In genomic region chr9:136946228-136946892, GRCh38 we compare ENCODE assay signal across 28 cellular contexts. TPM values are rescaled to one million over a fixed set of nuclear protein-coding genes. Genes with fewer than 3 reads are reported as not detected.
A peak's percentile ranks its signal among the peaks of the same experiment; 100 is the strongest.
DNase-seq lines count a peak whose midpoint lies in the region; ATAC-seq and TF ChIP-seq lines count a peak whose summit lies in the region.
"Had no signal": no experiment of that assay in that cellular context is flagged by ENCODE, and none has a peak within 500 bp of the region (broad histone marks: within the 10 kb centered on the region; RNA-seq: fewer than 3 reads in every experiment).

No MANE protein-coding gene starts in this region.

- peak overlapping the region; percentile 41 for H2BK12ac ChIP-seq in neuronal stem cell (ENCODE audit: low read length)

- peak overlapping the region; percentile 38 for H3K14ac ChIP-seq in neuronal stem cell (ENCODE audit: low read length)

- H3K36me3 ChIP-seq in neuronal stem cell (replicated peaks in 1 of 2; ENCODE audit: control insufficient read depth in 2 of 2, insufficient read depth in 2 of 2, low read length in 2 of 2) = peaks cover 17 to 21% of the 10 kb centered on the region in 2 donors

- WGBS in neuronal stem cell (ENCODE audit: extremely low coverage in 2 of 2, insufficient read length in 2 of 2, insufficient replicate concordance in 1 of 2), 2 donors = no CpG with 5 or more reads among the region's 24 CpGs

- H3K23ac ChIP-seq in neuronal stem cell (ENCODE audit: low read depth, low read length, poor library complexity) = peak overlapping the region; percentile 80

- no peak overlapping the region for H4K91ac ChIP-seq in neuronal stem cell (ENCODE audit: low read depth, low read length, poor library complexity)

- no peaks in the 10 kb centered on the region for H3K27me3 ChIP-seq in neuronal stem cell (ENCODE audit: control insufficient read depth in 3 of 3, insufficient read depth in 3 of 3, low read depth in 1 of 3, low read length in 3 of 3)
- H3K27me3 ChIP-seq: BLaER1 treated with 17β-estradiol and CSF1 and Interleukin-3, amounts not matched to agents 10 nM and 100 nM; stomach had no signal

- TF ChIP-seq CTCF in 22Rv1 (IDR thresholded peaks at IDR 0.05) = no peak

- H3K4me2 ChIP-seq in neuronal stem cell (ENCODE audit: insufficient read depth, low read length, poor library complexity, severe bottlenecking) = no peak overlapping the region
- H3K4me2 ChIP-seq: KMS-11, smooth muscle cell had no signal

- peaks cover 16 to 18% of the 10 kb centered on the region in 2 donors for H3K4me1 ChIP-seq in neuronal stem cell (ENCODE audit: control insufficient read depth in 2 of 2, insufficient read depth in 1 of 2, low read depth in 1 of 2, low read length in 2 of 2)

- H3K4ac ChIP-seq in neuronal stem cell (ENCODE audit: low read length) = no peak overlapping the region

- H3K9me3 ChIP-seq in neuronal stem cell (replicated peaks in 1 of 2; ENCODE audit: control insufficient read depth in 2 of 2, insufficient read depth in 1 of 2, low read depth in 1 of 2, low read length in 2 of 2) = no peaks in the 10 kb centered on the region
- H3K9me3 ChIP-seq: BLaER1 treated with 17β-estradiol and CSF1 and Interleukin-3, amounts not matched to agents 10 nM and 100 nM; lower lobe of right lung; mucosa of descending colon; stomach had no signal

- no peak for ATAC-seq in sciatic nerve
- ATAC-seq in HG02571 (IDR thresholded peaks at IDR 0.05; ENCODE audit: unreplicated experiment) = no peak
- ATAC-seq: lower lobe of right lung, mucosa of descending colon, SK-N-SH treated with all-trans-retinoic acid at 6 μM for 48 hours had no signal

- no peak overlapping the region for H3K9ac ChIP-seq in neuronal stem cell (ENCODE audit: low read depth, low read length, poor library complexity)
- H3K9ac ChIP-seq: KMS-11 had no signal

- peaks cover 17% of the 10 kb centered on the region for H3K79me1 ChIP-seq in neuronal stem cell (ENCODE audit: low read depth, low read length)

- H2BK5ac ChIP-seq in neuronal stem cell (ENCODE audit: low read length) = peak overlapping the region; percentile 94

- H3K4me3 ChIP-seq in neuronal stem cell (ENCODE audit: low read length in 2 of 2) = no peak overlapping the region
- H3K4me3 ChIP-seq: BLaER1 treated with 17β-estradiol and CSF1 and Interleukin-3, amounts not matched to agents 10 nM and 100 nM; lower lobe of right lung; mucosa of descending colon; smooth muscle cell; stomach had no signal

- peak overlapping the region; percentile 71 for H2AK5ac ChIP-seq in neuronal stem cell (ENCODE audit: low read depth, low read length)

- peak overlapping the region; percentile 28 for H3K18ac ChIP-seq in neuronal stem cell (ENCODE audit: low read length)

- DNase-seq in neuronal stem cell (ENCODE audit: low spot score) (no peak), sciatic nerve (ENCODE audit: low spot score) (no peak), NCI-H510A treated with DMSO at 0.1 percent for 48 hours (lab: John Stamatoyannopoulos, UW) (no peak)
- DNase-seq: activated CD4-positive, alpha-beta T cell treated with anti-CD3 and anti-CD28 coated beads, Interleukin-2, amount 50 U/mL, for 1 hour; cerebellar nuclear complex; effector CD8-positive, alpha-beta T cell; erythroblast; foreskin fibroblast; immature natural killer cell; MV-4-11; NCI-H1694; NCI-H2171 treated with DMSO at 0.1 percent for 48 hours; NCI-H526 treated with DMSO at 0.1 percent for 48 hours; stimulated activated CD4-positive, alpha-beta T cell treated with anti-CD3 and anti-CD28 coated beads, Interleukin-2, amount 100 ng/mL, for 48 hours; stomach had no signal

- no peak overlapping the region for H2BK120ac ChIP-seq in neuronal stem cell (ENCODE audit: low read depth, low read length)

- H4K8ac ChIP-seq in neuronal stem cell (ENCODE audit: low read depth, low read length) = peak overlapping the region; percentile 43

- H2AFZ ChIP-seq in neuronal stem cell (ENCODE audit: low read length) = no peak overlapping the region

- H3K27ac ChIP-seq in 22Rv1 (peak overlapping the region; percentile 97), cingulate gyrus (ENCODE audit: low read depth, low read length) (peak overlapping the region; percentile 88), neuronal stem cell (replicated peaks; ENCODE audit: low read length) (no peak overlapping the region)
- H3K27ac ChIP-seq: KMS-11, lower lobe of right lung had no signal

- intact Hi-C loops in sciatic nerve (cut with DNase I) = loop anchor here (5.0 kb wide), 1 partner anchor 91 kb away; no protein-coding TSS in a partner anchor

- peak overlapping the region; percentile 93 for H2BK15ac ChIP-seq in neuronal stem cell (ENCODE audit: low read length)

RNA-seq across cellular contexts. Expression of gene C8G, which starts 1.3 kb away (rescaled TPM):
- 0.31 TPM for polyA plus RNA-seq in neuronal stem cell (2013, experiment 1 of 2)
- polyA plus RNA-seq in neuronal stem cell (2013, experiment 2 of 2) = 0.22 TPM
- not detected for total RNA-seq in sciatic nerve
- total RNA-seq: Daoy, smooth muscle cell, stomach had no signal
- polyA plus RNA-seq: neural cell had no signal

RNA-seq across cellular contexts. Expression of gene FBXW5, which starts 1.8 kb away (rescaled TPM):
- polyA plus RNA-seq in neuronal stem cell (2013, experiment 1 of 2) = 33.3 TPM
- 31.2 TPM for polyA plus RNA-seq in neuronal stem cell (2013, experiment 2 of 2)
- 59.9 TPM for total RNA-seq in sciatic nerve

RNA-seq across cellular contexts. Expression of gene LCN12, which starts 5.7 kb away (rescaled TPM):
- polyA plus RNA-seq in neuronal stem cell (2013, experiment 1 of 2) = 0.07 TPM
- polyA plus RNA-seq in neuronal stem cell (2013, experiment 2 of 2) = 0.12 TPM
- 8.6 TPM for total RNA-seq in sciatic nerve
- total RNA-seq: A673, Daoy, smooth muscle cell had no signal
- polyA plus RNA-seq: immature natural killer cell, smooth muscle cell had no signal

RNA-seq across cellular contexts. Expression of gene PTGDS, which starts 30.9 kb away (rescaled TPM):
- 0.33 TPM for polyA plus RNA-seq in neuronal stem cell (2013, experiment 1 of 2)
- polyA plus RNA-seq in neuronal stem cell (2013, experiment 2 of 2) = 0.42 TPM
- total RNA-seq in sciatic nerve = 1,668 TPM
- total RNA-seq: A673, Daoy, progenitor cell of endocrine pancreas had no signal

RNA-seq across cellular contexts. Expression of gene LCNL1, which starts 36.4 kb away (rescaled TPM):
- polyA plus RNA-seq in neuronal stem cell (2013, experiment 1 of 2) = 0.07 TPM
- polyA plus RNA-seq in neuronal stem cell (2013, experiment 2 of 2) = 0.07 TPM
- 4.1 TPM for total RNA-seq in sciatic nerve
- total RNA-seq: A673, Daoy, progenitor cell of endocrine pancreas, stomach had no signal
- polyA plus RNA-seq: immature natural killer cell, neural cell had no signal
